ENCODE assay signal across 8 cellular contexts in the genomic region with DNA sequence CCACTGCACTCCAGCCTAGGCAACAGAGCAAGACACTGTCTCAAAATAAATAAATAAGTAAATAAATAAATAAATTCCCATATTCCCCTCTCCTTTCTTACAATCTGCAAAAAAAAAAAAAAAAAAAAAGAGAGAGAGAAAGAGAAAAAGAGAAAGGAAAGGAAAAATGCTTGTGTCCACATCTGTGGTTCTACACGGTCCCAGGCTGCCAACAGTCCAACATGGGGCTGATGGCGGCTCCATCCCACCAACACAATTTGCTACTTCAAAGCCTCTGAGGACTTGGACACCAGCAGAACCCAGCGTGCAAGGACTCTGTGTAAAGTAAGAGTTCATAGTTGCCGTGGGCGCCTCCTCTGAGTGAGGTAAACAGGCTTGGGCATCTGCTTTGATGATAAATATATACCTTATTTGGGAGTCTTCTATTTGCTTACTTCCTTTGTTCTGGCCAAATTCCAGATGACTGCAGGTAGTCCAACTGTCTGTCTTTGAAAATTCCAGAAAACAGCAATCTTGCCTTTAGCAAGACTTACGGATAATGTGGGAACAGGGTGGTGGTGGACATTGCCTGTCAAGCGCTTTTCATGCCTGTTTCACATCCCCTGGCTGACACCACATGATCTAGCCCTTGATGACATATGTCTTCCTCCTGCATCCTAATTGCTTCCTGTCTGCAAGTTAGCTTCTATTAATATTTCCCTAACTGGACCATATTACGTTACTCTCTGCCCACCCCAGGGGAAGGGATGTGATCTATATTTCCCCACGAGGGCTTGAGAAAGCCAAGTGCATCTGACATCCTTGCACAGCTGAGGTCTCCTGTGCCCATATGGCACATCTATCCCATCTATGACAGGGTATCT. TPM values are rescaled to one million over a fixed set of nuclear protein-coding genes. Genes with fewer than 3 reads are reported as not detected.
DNase-seq lines count a peak whose midpoint lies in the region; ATAC-seq and TF ChIP-seq lines count a peak whose summit lies in the region.

No MANE protein-coding gene starts in this region.

- 0 out of 2 replicates have a peak, but pooled peaks cover 10% of the 10 kb centered on the region for H4K20me1 ChIP-seq in SK-N-SH (ENCODE audit: insufficient read depth)

- no peak for TF ChIP-seq EP300 in SK-N-SH (IDR thresholded peaks at IDR 0.05; ENCODE audit: borderline replicate concordance in 1 of 2, low read depth in 1 of 2, low read length in 1 of 2)

- H2AFZ ChIP-seq in SK-N-SH (ENCODE audit: low read depth): no peak overlapping the region

- intact Hi-C loops in spleen (cut with DNase I; ENCODE audit: low total_unique reads): no loop called here

- no peak overlapping the region for H3K9ac ChIP-seq in SK-N-SH

- DNase-seq in SK-N-SH (peak; percentile 55), RWPE2 (ENCODE audit: low spot score) (no peak), spleen (peak; percentile 54), T-helper 2 cell (no peak), ureter (ENCODE audit: low spot score) (no peak), HPDE6-E6E7 (ENCODE audit: extremely low spot score) (no peak)

- no peak overlapping the region for H3K27ac ChIP-seq in SK-N-SH (ENCODE audit: low read depth in 2 of 2, low read length in 1 of 2)
- peak overlapping the region; percentile 7 for H3K27ac ChIP-seq in RWPE2 (ENCODE audit: poor library complexity, severe bottlenecking)
- peak overlapping the region in 6 of 8 donors; percentile 12 to 58 (median 42) for H3K27ac ChIP-seq in spleen

- H3K9me3 ChIP-seq in SK-N-SH (no peaks in the 10 kb centered on the region), RWPE2 (ENCODE audit: severe bottlenecking) (no peaks in the 10 kb centered on the region), spleen (no peaks in the 10 kb centered on the region)

- no peak for TF ChIP-seq POLR2A in spleen (IDR thresholded peaks at IDR 0.05)

- peaks cover 0 to 4% of the 10 kb centered on the region in 2 experiments; a peak in 1 of 4 replicates for H3K4me1 ChIP-seq in SK-N-SH (ENCODE audit: control insufficient read depth in 1 of 2, insufficient read depth in 2 of 2, low read depth in 1 of 2, low read length in 1 of 2)
- H3K4me1 ChIP-seq in RWPE2 (ENCODE audit: insufficient read depth, poor library complexity, severe bottlenecking): peaks cover 16% of the 10 kb centered on the region
- peaks cover 46 to 99% (median 95%) of the 10 kb centered on the region in 6 donors for H3K4me1 ChIP-seq in spleen

- peaks cover 80% of the 10 kb centered on the region; the same call in 1 of the 2 replicates for H3K79me2 ChIP-seq in SK-N-SH (ENCODE audit: insufficient read depth)

- H3K4me3 ChIP-seq in SK-N-SH (ENCODE audit: low read depth in 2 of 2, low read length in 1 of 2) (no peak overlapping the region), RWPE2 (ENCODE audit: severe bottlenecking) (no peak overlapping the region), spleen (no peak overlapping the region)

- WGBS in SK-N-SH (ENCODE audit: low lambda C conversion rate): 81% methylated on average over 8 of the region's 9 CpGs
- WGBS in spleen, 5 donors: 44 to 54% (median 51%) methylated on average over 9 of the region's 9 CpGs

- no peaks in the 10 kb centered on the region for H3K27me3 ChIP-seq in SK-N-SH (ENCODE audit: insufficient read depth)
- no peaks in the 10 kb centered on the region for H3K27me3 ChIP-seq in RWPE2 (ENCODE audit: insufficient read depth, poor library complexity, severe bottlenecking)
- no peaks in the 10 kb centered on the region for H3K27me3 ChIP-seq in spleen (replicated peaks in 1 of 7)

- CTCF ChIA-PET in SK-N-SH (lab: Yijun Ruan, JAX): interaction anchor here (0.8 to 1.5 kb wide), 3 partner anchors 11 to 180 kb away, joined by 3 to 5 read pairs (median 3); no protein-coding TSS in a partner anchor

- H3F3A ChIP-seq in SK-N-SH (replicated peaks; ENCODE audit: insufficient read depth): no peaks in the 10 kb centered on the region

- TF ChIP-seq CTCF in SK-N-SH (IDR thresholded peaks at IDR 0.05) (no peak), RWPE2 (IDR thresholded peaks at IDR 0.05; ENCODE audit: poor library complexity, severe bottlenecking) (no peak), spleen (IDR thresholded peaks at IDR 0.05 in 8 of 11, conservative IDR thresholded peaks at IDR 0.05 in 3 of 11) (no peak)

- POLR2A ChIA-PET in SK-N-SH (lab: Yijun Ruan, JAX): no interaction called here

- ATAC-seq in SK-N-SH treated with all-trans-retinoic acid at 6 μM for 48 hours: no peak
- ATAC-seq in HG02938 (IDR thresholded peaks at IDR 0.05; ENCODE audit: unreplicated experiment): peak; percentile 61
- ATAC-seq in RWPE2 (ENCODE audit: low read depth): peak; percentile 84

- TF ChIP-seq RAD21 in SK-N-SH (IDR thresholded peaks at IDR 0.05; ENCODE audit: low read length): no peak

- H3K9me2 ChIP-seq in SK-N-SH: no peaks in the 10 kb centered on the region

- H3K36me3 ChIP-seq in SK-N-SH (replicated peaks in 1 of 2; ENCODE audit: control insufficient read depth in 1 of 2, insufficient read depth in 2 of 2, low read length in 1 of 2): no peaks in the 10 kb centered on the region
- peaks cover 17% of the 10 kb centered on the region for H3K36me3 ChIP-seq in RWPE2 (ENCODE audit: low read depth)
- H3K36me3 ChIP-seq in spleen: peaks cover 0 to 42% (median 0%) of the 10 kb centered on the region in 6 donors

- no peak overlapping the region for H3K4me2 ChIP-seq in SK-N-SH

TF ChIP-seq in SK-N-SH, 30 proteins besides CTCF, POLR2A, EP300 and RAD21:
- TF ChIP-seq MEF2A (IDR thresholded peaks at IDR 0.05; ENCODE audit: borderline replicate concordance, low read depth) (no peak), FOXJ3 (CRISPR knock-in tag; IDR thresholded peaks at IDR 0.05) (no peak), YY1 (IDR thresholded peaks at IDR 0.05; ENCODE audit: low read depth) (no peak)
- TF ChIP-seq, protein P1, sequence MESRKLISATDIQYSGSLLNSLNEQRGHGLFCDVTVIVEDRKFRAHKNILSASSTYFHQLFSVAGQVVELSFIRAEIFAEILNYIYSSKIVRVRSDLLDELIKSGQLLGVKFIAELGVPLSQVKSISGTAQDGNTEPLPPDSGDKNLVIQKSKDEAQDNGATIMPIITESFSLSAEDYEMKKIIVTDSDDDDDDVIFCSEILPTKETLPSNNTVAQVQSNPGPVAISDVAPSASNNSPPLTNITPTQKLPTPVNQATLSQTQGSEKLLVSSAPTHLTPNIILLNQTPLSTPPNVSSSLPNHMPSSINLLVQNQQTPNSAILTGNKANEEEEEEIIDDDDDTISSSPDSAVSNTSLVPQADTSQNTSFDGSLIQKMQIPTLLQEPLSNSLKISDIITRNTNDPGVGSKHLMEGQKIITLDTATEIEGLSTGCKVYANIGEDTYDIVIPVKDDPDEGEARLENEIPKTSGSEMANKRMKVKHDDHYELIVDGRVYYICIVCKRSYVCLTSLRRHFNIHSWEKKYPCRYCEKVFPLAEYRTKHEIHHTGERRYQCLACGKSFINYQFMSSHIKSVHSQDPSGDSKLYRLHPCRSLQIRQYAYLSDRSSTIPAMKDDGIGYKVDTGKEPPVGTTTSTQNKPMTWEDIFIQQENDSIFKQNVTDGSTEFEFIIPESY (IDR thresholded peaks at IDR 0.05; ENCODE audit: borderline replicate concordance, low read depth): no peak

TF ChIP-seq in SK-N-SH treated with all-trans-retinoic acid at 6 μM for 48 hours, 23 proteins besides CTCF, POLR2A, EP300 and RAD21 (continues in another document):
- TF ChIP-seq ZNF565 (CRISPR knock-in tag; conservative IDR thresholded peaks at IDR 0.05; ENCODE audit: low read depth) (no peak), SNAI2 (CRISPR knock-in tag; IDR thresholded peaks at IDR 0.05) (no peak), PPARA (CRISPR knock-in tag; IDR thresholded peaks at IDR 0.05; ENCODE audit: borderline replicate concordance) (no peak), ZNF8 (CRISPR knock-in tag; IDR thresholded peaks at IDR 0.05) (no peak), BACH2 (CRISPR knock-in tag; IDR thresholded peaks at IDR 0.05; ENCODE audit: borderline replicate concordance) (no peak), ZFP30 (CRISPR knock-in tag; IDR thresholded peaks at IDR 0.05) (no peak), CSDC2 (CRISPR knock-in tag; IDR thresholded peaks at IDR 0.05) (no peak)
- TF ChIP-seq, protein P2, sequence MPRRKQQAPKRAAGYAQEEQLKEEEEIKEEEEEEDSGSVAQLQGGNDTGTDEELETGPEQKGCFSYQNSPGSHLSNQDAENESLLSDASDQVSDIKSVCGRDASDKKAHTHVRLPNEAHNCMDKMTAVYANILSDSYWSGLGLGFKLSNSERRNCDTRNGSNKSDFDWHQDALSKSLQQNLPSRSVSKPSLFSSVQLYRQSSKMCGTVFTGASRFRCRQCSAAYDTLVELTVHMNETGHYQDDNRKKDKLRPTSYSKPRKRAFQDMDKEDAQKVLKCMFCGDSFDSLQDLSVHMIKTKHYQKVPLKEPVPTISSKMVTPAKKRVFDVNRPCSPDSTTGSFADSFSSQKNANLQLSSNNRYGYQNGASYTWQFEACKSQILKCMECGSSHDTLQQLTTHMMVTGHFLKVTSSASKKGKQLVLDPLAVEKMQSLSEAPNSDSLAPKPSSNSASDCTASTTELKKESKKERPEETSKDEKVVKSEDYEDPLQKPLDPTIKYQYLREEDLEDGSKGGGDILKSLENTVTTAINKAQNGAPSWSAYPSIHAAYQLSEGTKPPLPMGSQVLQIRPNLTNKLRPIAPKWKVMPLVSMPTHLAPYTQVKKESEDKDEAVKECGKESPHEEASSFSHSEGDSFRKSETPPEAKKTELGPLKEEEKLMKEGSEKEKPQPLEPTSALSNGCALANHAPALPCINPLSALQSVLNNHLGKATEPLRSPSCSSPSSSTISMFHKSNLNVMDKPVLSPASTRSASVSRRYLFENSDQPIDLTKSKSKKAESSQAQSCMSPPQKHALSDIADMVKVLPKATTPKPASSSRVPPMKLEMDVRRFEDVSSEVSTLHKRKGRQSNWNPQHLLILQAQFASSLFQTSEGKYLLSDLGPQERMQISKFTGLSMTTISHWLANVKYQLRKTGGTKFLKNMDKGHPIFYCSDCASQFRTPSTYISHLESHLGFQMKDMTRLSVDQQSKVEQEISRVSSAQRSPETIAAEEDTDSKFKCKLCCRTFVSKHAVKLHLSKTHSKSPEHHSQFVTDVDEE (CRISPR knock-in tag; IDR thresholded peaks at IDR 0.05): no peak

RNA-seq across cellular contexts. Expression of a gene that starts 10.1 kb away (rescaled TPM):
- 26.6 and 45.7 TPM in 2 replicates for polyA plus RNA-seq in SK-N-SH (2012; rRNA removed)
- 30.2 and 34.1 TPM in 2 replicates for polyA plus RNA-seq in SK-N-SH (2012; cell fraction: cytosol; rRNA removed)
- 12.8 and 22.5 TPM in 2 replicates for polyA plus RNA-seq in SK-N-SH (2012; cell fraction: nucleus; rRNA removed)
- total RNA-seq in spleen: 100 to 1,000 TPM; 114 to 312 (median 190) TPM
- polyA plus RNA-seq in spleen: 10 to 100 TPM; 55.8 to 87.4 (median 58.9) TPM
- 160 TPM for total RNA-seq in ureter

Comparison
In these comparisons a context has a peak if more than half of its experiments do, and no peak if none do; other contexts are left out.
1. DNase-seq: peak in SK-N-SH (single experiment) and spleen (single experiment); none in RWPE2 (single experiment), T-helper 2 cell (0 of 5), ureter (single experiment) and HPDE6-E6E7 (single experiment).
2. H3K27ac ChIP-seq: peak in RWPE2 (single experiment) and spleen (6 of 8); none in SK-N-SH (0 of 2).